8 cellular contexts compared by ENCODE assay signal in the genomic region with DNA sequence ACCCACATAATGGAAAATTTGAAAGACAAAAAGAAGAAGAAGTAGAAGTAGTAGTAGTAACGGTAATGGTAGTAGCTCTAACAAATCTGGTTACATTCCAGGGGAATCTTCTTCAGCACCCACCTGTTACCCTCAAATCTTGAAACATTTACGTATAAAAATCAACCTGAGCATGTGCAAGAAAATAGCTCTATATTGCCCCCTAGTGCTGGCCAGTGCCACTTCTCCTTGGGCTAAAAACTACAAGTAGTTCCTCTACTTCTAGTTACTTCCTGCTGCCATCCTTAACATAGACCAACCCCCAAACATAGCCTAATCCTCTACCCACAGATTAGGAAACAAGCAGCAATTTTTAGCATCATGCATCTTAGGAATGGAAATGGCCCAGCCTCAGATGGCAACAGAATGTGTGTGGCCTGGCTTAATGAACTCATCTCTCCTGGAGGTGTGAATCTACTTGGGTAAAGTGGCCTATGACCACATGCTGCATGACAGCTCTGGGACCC. TPM values are rescaled to one million over a fixed set of nuclear protein-coding genes. Genes with fewer than 3 reads are reported as not detected.
A peak's percentile ranks its signal among the peaks of the same experiment; 100 is the strongest.
DNase-seq lines count a peak whose midpoint lies in the region; ATAC-seq and TF ChIP-seq lines count a peak whose summit lies in the region.

No MANE protein-coding gene starts in this region.

- peaks cover 2% of the 10 kb centered on the region for H3K36me3 ChIP-seq in kidney epithelial cell (ENCODE audit: control insufficient read depth, insufficient read depth, low read length)

- peaks cover 10% of the 10 kb centered on the region for H3K9me3 Mint-ChIP-seq in stimulated activated naive CD8-positive, alpha-beta T cell treated with anti-CD3 and anti-CD28 coated beads, Interleukin-15, Interleukin-2, amounts not matched to agents 100 ng/mL and 50 ng/mL, for 24 hours
- H3K9me3 Mint-ChIP-seq in T-helper 2 cell treated with Interferon-gamma antibody and Interleukin-4, amounts not matched to agents 5 μg/mL and 100 μg/mL, for 36 hours: no peaks in the 10 kb centered on the region

- H3K4me3 Mint-ChIP-seq in stimulated activated naive CD8-positive, alpha-beta T cell treated with anti-CD3 and anti-CD28 coated beads, Interleukin-15, Interleukin-2, amounts not matched to agents 100 ng/mL and 50 ng/mL, for 24 hours: peak overlapping the region; percentile 42
- H3K4me3 Mint-ChIP-seq in T-helper 2 cell treated with Interferon-gamma antibody and Interleukin-4, amounts not matched to agents 5 μg/mL and 100 μg/mL, for 36 hours: no peak overlapping the region

- DNase-seq in COLO829 (ENCODE audit: low spot score) (peak; percentile 56), NCI-H82 (lab: John Stamatoyannopoulos, UW) (peak; percentile 78), T47D (ENCODE audit: low read depth in 1 of 2, low spot score in 1 of 2) (peak; percentile 8 to 76), kidney epithelial cell (ENCODE audit: low read depth) (peak; percentile 67)
- DNase-seq in T-helper 2 cell treated with Interferon-gamma antibody and Interleukin-4, amounts not matched to agents 5 μg/mL and 100 μg/mL, for 36 hours (ENCODE audit: low spot score): no peak

- no peaks in the 10 kb centered on the region for H3K27me3 ChIP-seq in kidney epithelial cell (ENCODE audit: control insufficient read depth, insufficient read depth, low read length)

- in situ Hi-C loops in T47D (cut with HindIII; ENCODE audit: low pct_unique_long_range_greater_than_20kb, low sequenced_read_pairs): no loop called here

- TF ChIP-seq CTCF in kidney epithelial cell (IDR thresholded peaks at IDR 0.05; ENCODE audit: insufficient read depth, low read length, poor library complexity, severe bottlenecking): peak; percentile 82

- no peaks in the 10 kb centered on the region for H3K36me3 Mint-ChIP-seq in stimulated activated naive CD8-positive, alpha-beta T cell treated with anti-CD3 and anti-CD28 coated beads, Interleukin-15, Interleukin-2, amounts not matched to agents 100 ng/mL and 50 ng/mL, for 24 hours (ENCODE audit: low read depth)
- H3K36me3 Mint-ChIP-seq in T-helper 2 cell treated with Interferon-gamma antibody and Interleukin-4, amounts not matched to agents 5 μg/mL and 100 μg/mL, for 36 hours (ENCODE audit: low read depth): no peaks in the 10 kb centered on the region

- H3K4me3 ChIP-seq in kidney epithelial cell (ENCODE audit: low read depth, low read length): peak overlapping the region; percentile 73

- H3K27ac Mint-ChIP-seq in stimulated activated naive CD8-positive, alpha-beta T cell treated with anti-CD3 and anti-CD28 coated beads, Interleukin-15, Interleukin-2, amounts not matched to agents 100 ng/mL and 50 ng/mL, for 24 hours: no peak overlapping the region
- H3K27ac Mint-ChIP-seq in T-helper 2 cell treated with Interferon-gamma antibody and Interleukin-4, amounts not matched to agents 5 μg/mL and 100 μg/mL, for 36 hours: no peak overlapping the region

- ATAC-seq in GM18909 (IDR thresholded peaks at IDR 0.05; ENCODE audit: poor library complexity, unreplicated experiment) (peak; percentile 69), HG03354 (IDR thresholded peaks at IDR 0.05; ENCODE audit: poor library complexity, severe bottlenecking, unreplicated experiment) (peak; percentile 73)

- peaks cover 55% of the 10 kb centered on the region for H3K27me3 Mint-ChIP-seq in stimulated activated naive CD8-positive, alpha-beta T cell treated with anti-CD3 and anti-CD28 coated beads, Interleukin-15, Interleukin-2, amounts not matched to agents 100 ng/mL and 50 ng/mL, for 24 hours
- H3K27me3 Mint-ChIP-seq in T-helper 2 cell treated with Interferon-gamma antibody and Interleukin-4, amounts not matched to agents 5 μg/mL and 100 μg/mL, for 36 hours (ENCODE audit: low read depth): peaks cover 46% of the 10 kb centered on the region

- peaks cover 12% of the 10 kb centered on the region for H3K4me1 Mint-ChIP-seq in stimulated activated naive CD8-positive, alpha-beta T cell treated with anti-CD3 and anti-CD28 coated beads, Interleukin-15, Interleukin-2, amounts not matched to agents 100 ng/mL and 50 ng/mL, for 24 hours (ENCODE audit: low read depth)
- no peaks in the 10 kb centered on the region for H3K4me1 Mint-ChIP-seq in T-helper 2 cell treated with Interferon-gamma antibody and Interleukin-4, amounts not matched to agents 5 μg/mL and 100 μg/mL, for 36 hours (ENCODE audit: low read depth)

RNA-seq across cellular contexts. Expression of a gene that starts 3.1 kb away (rescaled TPM):
- total RNA-seq in kidney epithelial cell: 67.2 and 82.5 TPM in 2 replicates
